ENCODE assay signal across 28 cellular contexts in the genomic region with DNA sequence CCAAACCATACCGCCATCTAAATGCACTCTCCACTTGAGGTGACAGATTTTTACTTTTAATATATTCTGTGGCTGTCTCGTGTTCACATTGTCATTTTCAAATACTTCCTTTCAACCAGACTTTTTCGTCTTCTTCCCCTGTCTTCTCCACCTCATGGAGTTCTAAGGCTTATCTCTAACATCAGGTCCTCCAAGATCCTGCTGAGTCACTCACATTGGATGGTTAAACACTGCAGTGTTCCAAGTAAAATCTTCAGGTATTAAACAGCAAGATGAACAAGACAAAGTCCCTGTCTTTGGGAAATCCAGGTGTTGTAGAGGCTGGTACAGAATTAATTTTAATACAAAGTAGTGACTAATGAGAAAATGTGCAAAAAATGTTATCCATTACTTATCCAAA.
"Had no signal": no experiment of that assay in that cellular context is flagged by ENCODE, and none has a peak within 500 bp of the region (broad histone marks: within the 10 kb centered on the region; RNA-seq: fewer than 3 reads in every experiment).

No MANE protein-coding gene starts in this region.

- H3K4me3 ChIP-seq: colonic mucosa, coronary artery, dorsolateral prefrontal cortex, esophagus muscularis mucosa, esophagus squamous epithelium, gastrocnemius medialis, gastroesophageal sphincter, heart left ventricle, heart right ventricle, hepatocyte had no signal

- H3K36me3 ChIP-seq: colonic mucosa, esophagus muscularis mucosa, esophagus squamous epithelium, gastrocnemius medialis, gastroesophageal sphincter, heart left ventricle, heart right ventricle had no signal

- H3K79me2 ChIP-seq: hepatocyte had no signal

- H3K4me2 ChIP-seq: hepatocyte had no signal

- ATAC-seq: effector memory CD8-positive, alpha-beta T cell; esophagus mucosa; gastrocnemius medialis; gastroesophageal sphincter; heart left ventricle; heart right ventricle had no signal

- H3K27ac ChIP-seq: colonic mucosa, coronary artery, dorsolateral prefrontal cortex, epithelial cell of prostate, esophagus muscularis mucosa, esophagus squamous epithelium, gastrocnemius medialis, gastroesophageal sphincter, heart left ventricle, heart right ventricle, hepatocyte had no signal

- H2AFZ ChIP-seq: hepatocyte had no signal

- FAIRE-seq: colon, endometrium, endothelial cell of umbilical vein, frontal cortex had no signal

- DNase-seq: colonic mucosa; cortex of kidney; dermis blood vessel endothelial cell; dorsolateral prefrontal cortex; effector CD4-positive, alpha-beta T cell; effector CD8-positive, alpha-beta T cell; effector memory CD4-positive, alpha-beta T cell; effector memory CD8-positive, alpha-beta T cell; endodermal cell; erythroblast; esophagus squamous epithelium; foreskin fibroblast; foreskin melanocyte; gastrocnemius medialis; glutamatergic neuron; head of caudate nucleus; heart left ventricle; heart right ventricle had no signal

- H3K9me3 ChIP-seq: colonic mucosa, esophagus muscularis mucosa, esophagus squamous epithelium, gastrocnemius medialis, gastroesophageal sphincter, heart left ventricle, heart right ventricle had no signal

- H3K4me1 ChIP-seq: colonic mucosa, esophagus muscularis mucosa, gastrocnemius medialis, gastroesophageal sphincter, heart left ventricle, heart right ventricle had no signal

- H3K27me3 ChIP-seq: colonic mucosa, esophagus muscularis mucosa, esophagus squamous epithelium, gastrocnemius medialis, gastroesophageal sphincter, heart left ventricle, heart right ventricle, hepatocyte had no signal
